1 cellular context compared by ENCODE assay signal in the genomic region with DNA sequence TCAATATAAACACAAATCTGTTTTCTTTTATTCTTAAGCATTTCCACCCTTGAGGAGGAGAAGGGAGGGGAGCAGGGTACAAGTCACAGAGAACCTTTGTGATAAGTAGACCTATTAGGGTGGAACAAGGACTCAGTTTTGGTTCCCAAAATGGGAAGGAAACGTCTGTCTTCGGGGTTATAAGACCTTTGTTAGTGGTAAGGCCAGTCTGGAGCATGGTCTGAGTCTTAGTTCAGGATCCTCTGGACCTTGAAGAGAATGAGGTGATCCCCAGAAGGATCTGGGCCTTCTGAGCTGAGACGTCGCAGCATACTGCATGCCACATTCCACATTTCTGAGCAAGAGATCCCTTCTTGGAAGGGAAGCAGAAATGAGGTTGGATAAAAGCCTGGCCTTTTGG.
TF ChIP-seq lines count a peak whose summit lies in the region.

No MANE protein-coding gene starts in this region.

TF ChIP-seq in SK-N-SH, 30 proteins besides CTCF, POLR2A, EP300 and RAD21:
- no peak for TF ChIP-seq TAF1 (IDR thresholded peaks at IDR 0.05; ENCODE audit: borderline replicate concordance, low read depth, low read length)
- TF ChIP-seq TEAD4 (IDR thresholded peaks at IDR 0.05; ENCODE audit: borderline replicate concordance, insufficient read depth), result no peak
- no peak for TF ChIP-seq TCF12 (IDR thresholded peaks at IDR 0.05)
- no peak for TF ChIP-seq RCOR1 (IDR thresholded peaks at IDR 0.05; ENCODE audit: low read length)
- TF ChIP-seq POLR2AphosphoS5 (IDR thresholded peaks at IDR 0.05; ENCODE audit: low read depth, low read length), result no peak
- TF ChIP-seq, protein P1, sequence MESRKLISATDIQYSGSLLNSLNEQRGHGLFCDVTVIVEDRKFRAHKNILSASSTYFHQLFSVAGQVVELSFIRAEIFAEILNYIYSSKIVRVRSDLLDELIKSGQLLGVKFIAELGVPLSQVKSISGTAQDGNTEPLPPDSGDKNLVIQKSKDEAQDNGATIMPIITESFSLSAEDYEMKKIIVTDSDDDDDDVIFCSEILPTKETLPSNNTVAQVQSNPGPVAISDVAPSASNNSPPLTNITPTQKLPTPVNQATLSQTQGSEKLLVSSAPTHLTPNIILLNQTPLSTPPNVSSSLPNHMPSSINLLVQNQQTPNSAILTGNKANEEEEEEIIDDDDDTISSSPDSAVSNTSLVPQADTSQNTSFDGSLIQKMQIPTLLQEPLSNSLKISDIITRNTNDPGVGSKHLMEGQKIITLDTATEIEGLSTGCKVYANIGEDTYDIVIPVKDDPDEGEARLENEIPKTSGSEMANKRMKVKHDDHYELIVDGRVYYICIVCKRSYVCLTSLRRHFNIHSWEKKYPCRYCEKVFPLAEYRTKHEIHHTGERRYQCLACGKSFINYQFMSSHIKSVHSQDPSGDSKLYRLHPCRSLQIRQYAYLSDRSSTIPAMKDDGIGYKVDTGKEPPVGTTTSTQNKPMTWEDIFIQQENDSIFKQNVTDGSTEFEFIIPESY (IDR thresholded peaks at IDR 0.05; ENCODE audit: borderline replicate concordance, low read depth), result no peak
- TF ChIP-seq JUND (IDR thresholded peaks at IDR 0.05), result no peak
- TF ChIP-seq SMC3 (IDR thresholded peaks at IDR 0.05; ENCODE audit: low read depth, low read length), result no peak
- TF ChIP-seq MEF2A (IDR thresholded peaks at IDR 0.05; ENCODE audit: borderline replicate concordance, low read depth), result no peak
- TF ChIP-seq, protein P2, sequence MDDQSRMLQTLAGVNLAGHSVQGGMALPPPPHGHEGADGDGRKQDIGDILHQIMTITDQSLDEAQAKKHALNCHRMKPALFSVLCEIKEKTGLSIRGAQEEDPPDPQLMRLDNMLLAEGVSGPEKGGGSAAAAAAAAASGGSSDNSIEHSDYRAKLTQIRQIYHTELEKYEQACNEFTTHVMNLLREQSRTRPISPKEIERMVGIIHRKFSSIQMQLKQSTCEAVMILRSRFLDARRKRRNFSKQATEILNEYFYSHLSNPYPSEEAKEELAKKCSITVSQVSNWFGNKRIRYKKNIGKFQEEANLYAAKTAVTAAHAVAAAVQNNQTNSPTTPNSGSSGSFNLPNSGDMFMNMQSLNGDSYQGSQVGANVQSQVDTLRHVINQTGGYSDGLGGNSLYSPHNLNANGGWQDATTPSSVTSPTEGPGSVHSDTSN (IDR thresholded peaks at IDR 0.05), result no peak
- TF ChIP-seq, protein P3, sequence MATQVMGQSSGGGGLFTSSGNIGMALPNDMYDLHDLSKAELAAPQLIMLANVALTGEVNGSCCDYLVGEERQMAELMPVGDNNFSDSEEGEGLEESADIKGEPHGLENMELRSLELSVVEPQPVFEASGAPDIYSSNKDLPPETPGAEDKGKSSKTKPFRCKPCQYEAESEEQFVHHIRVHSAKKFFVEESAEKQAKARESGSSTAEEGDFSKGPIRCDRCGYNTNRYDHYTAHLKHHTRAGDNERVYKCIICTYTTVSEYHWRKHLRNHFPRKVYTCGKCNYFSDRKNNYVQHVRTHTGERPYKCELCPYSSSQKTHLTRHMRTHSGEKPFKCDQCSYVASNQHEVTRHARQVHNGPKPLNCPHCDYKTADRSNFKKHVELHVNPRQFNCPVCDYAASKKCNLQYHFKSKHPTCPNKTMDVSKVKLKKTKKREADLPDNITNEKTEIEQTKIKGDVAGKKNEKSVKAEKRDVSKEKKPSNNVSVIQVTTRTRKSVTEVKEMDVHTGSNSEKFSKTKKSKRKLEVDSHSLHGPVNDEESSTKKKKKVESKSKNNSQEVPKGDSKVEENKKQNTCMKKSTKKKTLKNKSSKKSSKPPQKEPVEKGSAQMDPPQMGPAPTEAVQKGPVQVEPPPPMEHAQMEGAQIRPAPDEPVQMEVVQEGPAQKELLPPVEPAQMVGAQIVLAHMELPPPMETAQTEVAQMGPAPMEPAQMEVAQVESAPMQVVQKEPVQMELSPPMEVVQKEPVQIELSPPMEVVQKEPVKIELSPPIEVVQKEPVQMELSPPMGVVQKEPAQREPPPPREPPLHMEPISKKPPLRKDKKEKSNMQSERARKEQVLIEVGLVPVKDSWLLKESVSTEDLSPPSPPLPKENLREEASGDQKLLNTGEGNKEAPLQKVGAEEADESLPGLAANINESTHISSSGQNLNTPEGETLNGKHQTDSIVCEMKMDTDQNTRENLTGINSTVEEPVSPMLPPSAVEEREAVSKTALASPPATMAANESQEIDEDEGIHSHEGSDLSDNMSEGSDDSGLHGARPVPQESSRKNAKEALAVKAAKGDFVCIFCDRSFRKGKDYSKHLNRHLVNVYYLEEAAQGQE (IDR thresholded peaks at IDR 0.05; ENCODE audit: low read depth, low read length), result no peak
- TF ChIP-seq GATA2 (CRISPR knock-in tag; IDR thresholded peaks at IDR 0.05), result no peak
- no peak for TF ChIP-seq RXRA (IDR thresholded peaks at IDR 0.05; ENCODE audit: borderline replicate concordance, low read depth)
- TF ChIP-seq, protein P4, sequence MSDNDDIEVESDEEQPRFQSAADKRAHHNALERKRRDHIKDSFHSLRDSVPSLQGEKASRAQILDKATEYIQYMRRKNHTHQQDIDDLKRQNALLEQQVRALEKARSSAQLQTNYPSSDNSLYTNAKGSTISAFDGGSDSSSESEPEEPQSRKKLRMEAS (IDR thresholded peaks at IDR 0.05; ENCODE audit: low read depth), result no peak
- no peak for TF ChIP-seq NFIC (IDR thresholded peaks at IDR 0.05; ENCODE audit: borderline replicate concordance)
